18 cellular contexts compared by ENCODE assay signal in genomic region chr16:74500907-74501306, GRCh38.
DNase-seq lines count a peak whose midpoint lies in the region; FAIRE-seq and TF ChIP-seq lines count a peak whose summit lies in the region.
"Had no signal": no experiment of that assay in that cellular context is flagged by ENCODE, and none has a peak within 500 bp of the region (broad histone marks: within the 10 kb centered on the region; RNA-seq: fewer than 3 reads in every experiment).

No MANE protein-coding gene starts in this region.

- TF ChIP-seq POLR2A in breast epithelium (IDR thresholded peaks at IDR 0.05) = no peak
- no peak for TF ChIP-seq POLR2A in thyroid gland (IDR thresholded peaks at IDR 0.05)

- intact Hi-C loops in MCF 10A (cut with micrococcal nuclease) = no loop called here
- intact Hi-C loops in breast epithelium (cut with DNase I; ENCODE audit: low total_unique reads) = no loop called here
- intact Hi-C loops in thyroid gland (cut with DNase I) = no loop called here

- DNase-seq in MCF 10A (ENCODE audit: unreplicated experiment) = no peak
- no peak for DNase-seq in breast epithelium (ENCODE audit: low spot score in 2 of 2)
- peak; percentile 51 for DNase-seq in inferior parietal cortex (ENCODE audit: extremely low spot score)
- DNase-seq in thyroid gland = no peak
- DNase-seq in RCC 7860 (ENCODE audit: low spot score) = no peak
- no peak for DNase-seq in stimulated activated CD4-positive, alpha-beta T cell treated with anti-CD3 and anti-CD28 coated beads, Interleukin-4, amount 100 ng/mL, for 4 hours
- DNase-seq in glutamatergic neuron = no peak
- DNase-seq: IMR-90, kidney, mesendoderm, NCI-H1930, NCI-H446 treated with DMSO at 0.1 percent for 48 hours, spleen, T-helper 1 cell, transverse colon had no signal

- CTCF ChIA-PET in MCF 10A (lab: Yijun Ruan, JAX) = interaction anchor here (1.1 kb wide), 1 partner anchor 20 kb away, joined by 4 read pairs; no protein-coding TSS in a partner anchor

- no peak overlapping the region for H3K27ac Mint-ChIP-seq in MCF 10A (ENCODE audit: low read depth, unreplicated experiment)
- no peak overlapping the region for H3K27ac Mint-ChIP-seq in glutamatergic neuron (ENCODE audit: unreplicated experiment)

- H3K36me3 ChIP-seq in breast epithelium = no peaks in the 10 kb centered on the region
- H3K36me3 ChIP-seq in thyroid gland = peaks cover 0 to 2% of the 10 kb centered on the region in 2 donors
- H3K36me3 ChIP-seq: prostate gland had no signal

- no peak overlapping the region for H3K4me3 Mint-ChIP-seq in MCF 10A (ENCODE audit: unreplicated experiment)
- no peak overlapping the region for H3K4me3 Mint-ChIP-seq in glutamatergic neuron (ENCODE audit: unreplicated experiment)

- 77 to 86% methylated on average over 3 of the region's 3 CpGs for WGBS in thyroid gland, 2 donors

- TF ChIP-seq CTCF in MCF 10A (IDR thresholded peaks at IDR 0.05; ENCODE audit: unreplicated experiment) (no peak), breast epithelium (IDR thresholded peaks at IDR 0.05) (no peak), VCaP (conservative IDR thresholded peaks at IDR 0.05) (no peak), thyroid gland (IDR thresholded peaks at IDR 0.05) (no peak), glutamatergic neuron (IDR thresholded peaks at IDR 0.05; ENCODE audit: partially characterized antibody, unreplicated experiment) (no peak)

- POLR2A ChIA-PET in MCF 10A (lab: Yijun Ruan, JAX) = interaction anchor here (0.6 to 1.2 kb wide), 3 partner anchors 9 to 25 kb away, joined by 3 to 4 read pairs (median 3); no protein-coding TSS in a partner anchor

- H3K27me3 Mint-ChIP-seq in MCF 10A (ENCODE audit: insufficient read depth, unreplicated experiment) (no peaks in the 10 kb centered on the region), glutamatergic neuron (ENCODE audit: unreplicated experiment) (no peaks in the 10 kb centered on the region)

- H3K4me1 Mint-ChIP-seq in MCF 10A (ENCODE audit: insufficient read depth, unreplicated experiment) (no peaks in the 10 kb centered on the region), glutamatergic neuron (ENCODE audit: low read depth, unreplicated experiment) (no peaks in the 10 kb centered on the region)

- H3K4me1 ChIP-seq in breast epithelium = no peaks in the 10 kb centered on the region
- peaks cover 17 to 19% of the 10 kb centered on the region in 2 donors for H3K4me1 ChIP-seq in thyroid gland
- H3K4me1 ChIP-seq: prostate gland, spleen, transverse colon had no signal

- H3K4me3 ChIP-seq in breast epithelium (no peak overlapping the region), thyroid gland (replicated peaks in 1 of 3) (no peak overlapping the region)
- H3K4me3 ChIP-seq: prostate gland, spleen, transverse colon had no signal

- no peaks in the 10 kb centered on the region for H3K9me3 ChIP-seq in breast epithelium
- H3K9me3 ChIP-seq in thyroid gland = no peaks in the 10 kb centered on the region
- H3K9me3 ChIP-seq: prostate gland, spleen, transverse colon had no signal

- no peaks in the 10 kb centered on the region for H3K9me3 Mint-ChIP-seq in MCF 10A (ENCODE audit: unreplicated experiment)
- no peaks in the 10 kb centered on the region for H3K9me3 Mint-ChIP-seq in glutamatergic neuron (ENCODE audit: unreplicated experiment)

- peak overlapping the region in 1 of 2 donors; percentile 68 for H3K27ac ChIP-seq in breast epithelium
- H3K27ac ChIP-seq in VCaP = peak overlapping the region; percentile 45
- H3K27ac ChIP-seq in thyroid gland = peak overlapping the region in 2 of 3 donors; percentile 37 to 57
- H3K27ac ChIP-seq: spleen had no signal

- H3K27me3 ChIP-seq in breast epithelium (no peaks in the 10 kb centered on the region), thyroid gland (no peaks in the 10 kb centered on the region)
- H3K27me3 ChIP-seq: spleen, transverse colon had no signal

- BruUV-seq in MCF 10A (replicated peaks; lab: Mats Ljungman, UMichigan) = TSS peak; percentile 8

- H3K36me3 Mint-ChIP-seq in MCF 10A (ENCODE audit: insufficient read depth, unreplicated experiment) (peaks cover 55% of the 10 kb centered on the region), glutamatergic neuron (ENCODE audit: unreplicated experiment) (no peaks in the 10 kb centered on the region)

- FAIRE-seq in RCC 7860 (lab: Jason Lieb, UNC) = no peak
- FAIRE-seq: H1, kidney had no signal
